8 cellular contexts compared by ENCODE assay signal in genomic region chr15:78618490-78618934, GRCh38. TPM values are rescaled to one million over a fixed set of nuclear protein-coding genes. Genes with fewer than 3 reads are reported as not detected.
DNase-seq lines count a peak whose midpoint lies in the region; ATAC-seq and TF ChIP-seq lines count a peak whose summit lies in the region.

No MANE protein-coding gene starts in this region.

- peaks cover 0 to 18% (median 4%) of the 10 kb centered on the region in 4 donors for H3K4me1 Mint-ChIP-seq in CD4-positive, CD25-positive, alpha-beta regulatory T cell
- H3K4me1 Mint-ChIP-seq in endodermal cell = no peaks in the 10 kb centered on the region

- DNase-seq in CD4-positive, CD25-positive, alpha-beta regulatory T cell = peak; percentile 62 to 76 (median 64)
- peak; percentile 96 for DNase-seq in HT-29 (ENCODE audit: low spot score)
- DNase-seq in NOMO-1 treated with DMSO at 0.1 percent for 48 hours (lab: John Stamatoyannopoulos, UW; ENCODE audit: unreplicated experiment) = peak; percentile 76
- peak; percentile 93 for DNase-seq in activated CD8-positive, alpha-beta memory T cell treated with anti-CD3 and anti-CD28 coated beads for 24 hours
- DNase-seq in endodermal cell = peak; percentile 97
- peak; percentile 90 for DNase-seq in mesenteric fat pad (ENCODE audit: low spot score)
- DNase-seq in stimulated activated CD8-positive, alpha-beta memory T cell treated with anti-CD3 and anti-CD28 coated beads, Interleukin-15, amount 100 ng/mL, for 24 hours (ENCODE audit: low read depth) = peak; percentile 71

- H3K4me1 ChIP-seq in CD4-positive, CD25-positive, alpha-beta regulatory T cell (ENCODE audit: control insufficient read depth, insufficient read depth, low read length, poor library complexity, severe bottlenecking) = peaks cover 7% of the 10 kb centered on the region
- H3K4me1 ChIP-seq in endodermal cell (ENCODE audit: control insufficient read depth, insufficient read depth, low read length) = no peaks in the 10 kb centered on the region

- peak overlapping the region in 1 of 4 donors; percentile 39 for H3K4me3 Mint-ChIP-seq in CD4-positive, CD25-positive, alpha-beta regulatory T cell
- peak overlapping the region; percentile 22 for H3K4me3 Mint-ChIP-seq in endodermal cell

- H3K27me3 ChIP-seq in CD4-positive, CD25-positive, alpha-beta regulatory T cell (ENCODE audit: control insufficient read depth, insufficient read depth, low read length) = peaks cover 15% of the 10 kb centered on the region
- H3K27me3 ChIP-seq in endodermal cell (ENCODE audit: control insufficient read depth, insufficient read depth, low read length, poor library complexity, severe bottlenecking) = peaks cover 46% of the 10 kb centered on the region

- H3K9me3 ChIP-seq in CD4-positive, CD25-positive, alpha-beta regulatory T cell (ENCODE audit: control insufficient read depth in 2 of 2, low read length in 2 of 2) = no peaks in the 10 kb centered on the region
- H3K9me3 ChIP-seq in endodermal cell (ENCODE audit: control insufficient read depth, low read length) = no peaks in the 10 kb centered on the region

- no peaks in the 10 kb centered on the region for H3K36me3 Mint-ChIP-seq in CD4-positive, CD25-positive, alpha-beta regulatory T cell
- H3K36me3 Mint-ChIP-seq in endodermal cell (ENCODE audit: low read depth) = no peaks in the 10 kb centered on the region

- WGBS in endodermal cell (ENCODE audit: insufficient coverage in 1 of 2, insufficient read length in 1 of 2), 2 experiments = 33 to 64% methylated on average over 6 to 8 of the region's 8 CpGs

- H3K27me3 Mint-ChIP-seq in CD4-positive, CD25-positive, alpha-beta regulatory T cell = peaks cover 44% of the 10 kb centered on the region
- peaks cover 44% of the 10 kb centered on the region for H3K27me3 Mint-ChIP-seq in endodermal cell (ENCODE audit: insufficient read depth)

- H3K9ac ChIP-seq in endodermal cell (ENCODE audit: extremely low read depth, low read length, poor library complexity, severe bottlenecking) = no peak overlapping the region

- H3K27ac ChIP-seq in CD4-positive, CD25-positive, alpha-beta regulatory T cell (ENCODE audit: insufficient read depth, low read length, poor library complexity, severe bottlenecking) = no peak overlapping the region
- H3K27ac ChIP-seq in endodermal cell (ENCODE audit: low read depth, low read length) = no peak overlapping the region

- H3K9me3 Mint-ChIP-seq in CD4-positive, CD25-positive, alpha-beta regulatory T cell = no peaks in the 10 kb centered on the region
- no peaks in the 10 kb centered on the region for H3K9me3 Mint-ChIP-seq in endodermal cell

- no peak for ATAC-seq in CD4-positive, CD25-positive, alpha-beta regulatory T cell (ENCODE audit: low read depth in 2 of 2)
- ATAC-seq in GM18502 (IDR thresholded peaks at IDR 0.05; ENCODE audit: poor library complexity, unreplicated experiment) = no peak

- no peak overlapping the region for H3K27ac Mint-ChIP-seq in CD4-positive, CD25-positive, alpha-beta regulatory T cell
- peak overlapping the region; percentile 30 for H3K27ac Mint-ChIP-seq in endodermal cell

- peak; percentile 96 for TF ChIP-seq CTCF in endodermal cell (conservative IDR thresholded peaks at IDR 0.05)

- H3K36me3 ChIP-seq in CD4-positive, CD25-positive, alpha-beta regulatory T cell (ENCODE audit: control insufficient read depth, insufficient read depth, low read length) = no peaks in the 10 kb centered on the region
- no peaks in the 10 kb centered on the region for H3K36me3 ChIP-seq in endodermal cell (ENCODE audit: control insufficient read depth, insufficient read depth, low read length)

- no peak overlapping the region for H3K4me3 ChIP-seq in CD4-positive, CD25-positive, alpha-beta regulatory T cell (ENCODE audit: low read depth, low read length)
- H3K4me3 ChIP-seq in endodermal cell (ENCODE audit: low read length) = no peak overlapping the region

RNA-seq across cellular contexts. Expression of gene CHRNA3, which starts 2.3 kb away (rescaled TPM):
- total RNA-seq in CD4-positive, CD25-positive, alpha-beta regulatory T cell = not detected
- under 1 TPM in 2 of 4 donors, not detected in 2; 0.13 to 0.52 TPM for polyA plus RNA-seq in CD4-positive, CD25-positive, alpha-beta regulatory T cell
- not detected in 2 replicates for total RNA-seq in HT-29 (2014; rRNA removed; shearing (Covaris generic))
- total RNA-seq in endodermal cell (1 to 10 TPM; 1.6 to 3.7 TPM), mesenteric fat pad (not detected)
- 9.0 TPM for polyA plus RNA-seq in endodermal cell (2013, experiment 1 of 2)
- 8.4 TPM for polyA plus RNA-seq in endodermal cell (2013, experiment 2 of 2)

RNA-seq across cellular contexts. Expression of gene CHRNB4, which starts 22.5 kb away (rescaled TPM):
- not detected for total RNA-seq in CD4-positive, CD25-positive, alpha-beta regulatory T cell
- polyA plus RNA-seq in CD4-positive, CD25-positive, alpha-beta regulatory T cell = not detected
- total RNA-seq in HT-29 (2014; rRNA removed; shearing (Covaris generic)) = 0.03 TPM in 1 of 2 replicates, not detected in the other
- total RNA-seq in endodermal cell (under 1 TPM; 0.22 to 0.70 TPM), mesenteric fat pad (not detected)
- 6.2 TPM for polyA plus RNA-seq in endodermal cell (2013, experiment 1 of 2)
- 6.3 TPM for polyA plus RNA-seq in endodermal cell (2013, experiment 2 of 2)

RNA-seq across cellular contexts. Expression of gene CHRNA5, which starts 53.2 kb away (rescaled TPM):
- total RNA-seq in CD4-positive, CD25-positive, alpha-beta regulatory T cell = 0.94 TPM
- polyA plus RNA-seq in CD4-positive, CD25-positive, alpha-beta regulatory T cell = 1 to 10 TPM in 1 of 4 donors, under 1 TPM in 2, not detected in 1; 0.08 to 2.0 (median 0.29) TPM
- 14.3 and 14.9 TPM in 2 replicates for total RNA-seq in HT-29 (2014; rRNA removed; shearing (Covaris generic))
- 10 to 100 TPM; 16.4 to 23.0 TPM for total RNA-seq in endodermal cell
- polyA plus RNA-seq in endodermal cell (2013, experiment 1 of 2) = 17.4 TPM
- 17.7 TPM for polyA plus RNA-seq in endodermal cell (2013, experiment 2 of 2)
- total RNA-seq in mesenteric fat pad = 1.7 TPM
